In the genomic region with DNA sequence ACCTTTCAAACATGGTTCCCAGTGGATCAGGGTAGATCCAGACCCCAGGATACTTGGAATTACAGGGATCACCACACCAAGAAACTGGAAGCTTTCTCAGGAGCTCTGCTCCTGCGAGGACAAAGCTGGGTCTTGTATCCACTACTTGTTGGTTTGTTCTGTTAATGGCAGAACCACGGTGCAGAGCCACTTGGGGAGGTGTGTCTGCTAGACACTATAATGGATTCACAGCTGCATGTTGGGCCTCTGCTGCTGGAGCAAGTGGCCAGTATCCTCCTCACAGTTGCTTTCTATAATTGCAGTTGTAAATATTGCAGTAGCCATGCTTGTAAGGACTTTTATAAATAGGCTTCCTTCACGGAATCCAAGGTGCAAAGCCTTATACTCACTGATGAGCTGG, we compare ENCODE assay signal across 21 cellular contexts.
"Had no signal": no experiment of that assay in that cellular context is flagged by ENCODE, and none has a peak within 500 bp of the region (broad histone marks: within the 10 kb centered on the region; RNA-seq: fewer than 3 reads in every experiment).

No MANE protein-coding gene starts in this region.

- ATAC-seq: foreskin keratinocyte, left cardiac atrium had no signal

- H3K27me3 Mint-ChIP-seq: activated CD4-positive, alpha-beta T cell treated with anti-CD3 and anti-CD28 coated beads, Interleukin-2, amount 10 ng/mL, durations not matched to agents 7 days and 5 days; activated naive CD8-positive, alpha-beta T cell; central memory CD8-positive, alpha-beta T cell had no signal

- DNase-seq: activated CD4-positive, alpha-beta T cell treated with anti-CD3 and anti-CD28 coated beads, Interleukin-2, amount 10 ng/mL, durations not matched to agents 7 days and 5 days; activated gamma-delta T cell treated with Interleukin-2 at 50 U/mL for 16 hours; activated T-cell treated with anti-CD3 and anti-CD28 coated beads, Interleukin-2, amount 50 U/mL, for 48 hours; amygdala; effector CD4-positive, alpha-beta T cell; foreskin keratinocyte; left cardiac atrium; midbrain; stimulated activated CD4-positive, alpha-beta T cell treated with anti-CD3 and anti-CD28 coated beads, Interleukin-15, amount 100 ng/mL, for 24 hours; stimulated activated CD4-positive, alpha-beta T cell treated with anti-CD3 and anti-CD28 coated beads, Interleukin-4, amount 100 ng/mL, for 1 hour; stimulated activated naive CD4-positive, alpha-beta T cell; substantia nigra; SW 1271; transverse colon had no signal

- H3K27me3 ChIP-seq: foreskin keratinocyte, transverse colon had no signal

- H2AFZ ChIP-seq: parathyroid adenoma had no signal

- H3K9me3 ChIP-seq: transverse colon had no signal

- H3K4me3 Mint-ChIP-seq: activated CD4-positive, alpha-beta T cell treated with anti-CD3 and anti-CD28 coated beads, Interleukin-2, amount 10 ng/mL, durations not matched to agents 7 days and 5 days; activated naive CD8-positive, alpha-beta T cell; brain; T-helper 2 cell treated with Interferon-gamma antibody and Interleukin-4, amounts not matched to agents 5 μg/mL and 100 μg/mL, for 36 hours had no signal

- H3K9me3 Mint-ChIP-seq: activated CD4-positive, alpha-beta T cell treated with anti-CD3 and anti-CD28 coated beads, Interleukin-2, amount 10 ng/mL, durations not matched to agents 7 days and 5 days; central memory CD8-positive, alpha-beta T cell; T-helper 2 cell treated with Interferon-gamma antibody and Interleukin-4, amounts not matched to agents 5 μg/mL and 100 μg/mL, for 36 hours had no signal

- H3K4me3 ChIP-seq: coronary artery, lung, transverse colon had no signal

- H3K27ac ChIP-seq: foreskin keratinocyte, parathyroid adenoma had no signal

- H3K27ac Mint-ChIP-seq: activated naive CD8-positive, alpha-beta T cell; brain; T-helper 2 cell treated with Interferon-gamma antibody and Interleukin-4, amounts not matched to agents 5 μg/mL and 100 μg/mL, for 36 hours had no signal

- H3K9ac ChIP-seq: parathyroid adenoma had no signal

- H3K4me1 ChIP-seq: parathyroid adenoma had no signal
